ENCODE assay signal across 1 cellular context in the genomic region with DNA sequence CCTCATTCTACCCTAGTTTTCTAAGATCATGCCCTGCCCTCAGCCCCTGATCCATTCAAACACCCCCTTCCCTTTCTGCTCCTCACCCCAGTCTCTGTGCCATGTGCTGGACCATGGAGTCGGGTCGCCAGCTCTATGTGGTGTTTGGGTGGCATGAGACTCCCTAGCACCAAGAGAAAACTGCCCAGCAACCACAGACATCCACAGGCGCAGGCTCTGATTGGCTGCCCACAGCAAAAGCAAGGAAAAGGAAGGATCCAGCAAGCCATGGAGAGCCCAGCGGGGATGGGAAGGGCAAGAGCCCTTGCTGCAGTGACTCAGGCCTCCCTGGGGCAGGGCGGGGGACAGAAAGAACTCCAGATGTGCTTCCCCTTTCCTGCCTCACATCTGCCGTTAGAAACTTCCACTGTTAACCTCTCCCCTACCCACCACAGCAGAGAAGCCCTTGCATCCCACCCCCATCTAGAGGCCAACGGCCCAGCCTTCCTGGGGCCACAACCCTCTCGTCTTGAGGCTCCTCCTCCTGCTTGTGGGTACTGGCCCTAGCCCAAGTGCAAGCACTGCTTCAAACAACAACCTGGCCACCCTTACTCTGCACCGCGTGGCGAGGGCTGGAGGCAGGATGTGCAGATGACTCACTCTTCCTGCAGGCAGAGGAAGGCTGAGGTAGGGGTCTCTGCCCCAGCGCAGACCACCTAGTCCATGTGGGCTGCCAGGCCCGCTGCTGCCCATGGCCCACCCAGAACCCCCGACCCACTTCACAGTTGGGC.
TF ChIP-seq lines count a peak whose summit lies in the region.

No MANE protein-coding gene starts in this region.

TF ChIP-seq in K562, 482 proteins besides CTCF, POLR2A, EP300 and RAD21 (continued from another document):
- TF ChIP-seq DPF2 (IDR thresholded peaks at IDR 0.05), result 0 out of 2 replicates have a peak, but pooled peaks have one; percentile 9
- no peak for TF ChIP-seq ZNF699 (CRISPR knock-in tag; IDR thresholded peaks at IDR 0.05; ENCODE audit: insufficient replicate concordance)
- TF ChIP-seq NRF1 (conservative IDR thresholded peaks at IDR 0.05 in 1 of 2, IDR thresholded peaks at IDR 0.05 in 1 of 2), result peak; percentile 59 to 68
- peak; percentile 64 for TF ChIP-seq EP400 (IDR thresholded peaks at IDR 0.05)
- 0 out of 2 replicates have a peak, but pooled peaks have one; percentile 31 for TF ChIP-seq ZNF134 (CRISPR knock-in tag; conservative IDR thresholded peaks at IDR 0.05)
- TF ChIP-seq C11orf30 (IDR thresholded peaks at IDR 0.05; ENCODE audit: low read depth), result peak; percentile 33; the same call in 1 of the 2 replicates
- peak; percentile 43; the same call in 1 of the 2 replicates for TF ChIP-seq SP1 (CRISPR knock-in tag; IDR thresholded peaks at IDR 0.05)
- peak; percentile 53; the same call in 1 of the 2 replicates for TF ChIP-seq ZNF583 (CRISPR knock-in tag; IDR thresholded peaks at IDR 0.05)
- peak; percentile 84 for TF ChIP-seq ATF3 (IDR thresholded peaks at IDR 0.05)
- no peak for TF ChIP-seq ATF3 (CRISPR knock-in tag; conservative IDR thresholded peaks at IDR 0.05)
- no peak for TF ChIP-seq ELF1 (tag; IDR thresholded peaks at IDR 0.05)
- TF ChIP-seq, protein P1, sequence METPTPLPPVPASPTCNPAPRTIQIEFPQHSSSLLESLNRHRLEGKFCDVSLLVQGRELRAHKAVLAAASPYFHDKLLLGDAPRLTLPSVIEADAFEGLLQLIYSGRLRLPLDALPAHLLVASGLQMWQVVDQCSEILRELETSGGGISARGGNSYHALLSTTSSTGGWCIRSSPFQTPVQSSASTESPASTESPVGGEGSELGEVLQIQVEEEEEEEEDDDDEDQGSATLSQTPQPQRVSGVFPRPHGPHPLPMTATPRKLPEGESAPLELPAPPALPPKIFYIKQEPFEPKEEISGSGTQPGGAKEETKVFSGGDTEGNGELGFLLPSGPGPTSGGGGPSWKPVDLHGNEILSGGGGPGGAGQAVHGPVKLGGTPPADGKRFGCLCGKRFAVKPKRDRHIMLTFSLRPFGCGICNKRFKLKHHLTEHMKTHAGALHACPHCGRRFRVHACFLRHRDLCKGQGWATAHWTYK (CRISPR knock-in tag; IDR thresholded peaks at IDR 0.05), result peak; percentile 81
- TF ChIP-seq MGA (IDR thresholded peaks at IDR 0.05), result peak; percentile 84
- TF ChIP-seq AFF1 (IDR thresholded peaks at IDR 0.05; ENCODE audit: low read depth in 1 of 2, partially characterized antibody in 2 of 2), result no peak
- peak; percentile 44; the same call in 1 of the 2 replicates for TF ChIP-seq SREBF1 (IDR thresholded peaks at IDR 0.05; ENCODE audit: borderline replicate concordance, low read depth, low read length)
- 0 out of 2 replicates have a peak, but pooled peaks have one; percentile 5 for TF ChIP-seq HINFP (tag; conservative IDR thresholded peaks at IDR 0.05; ENCODE audit: low read depth)
- TF ChIP-seq HBP1 (CRISPR knock-in tag; IDR thresholded peaks at IDR 0.05), result 0 out of 2 replicates have a peak, but pooled peaks have one; percentile 46
- peak; percentile 44; the same call in 1 of the 2 replicates for TF ChIP-seq ZBTB12 (CRISPR knock-in tag; IDR thresholded peaks at IDR 0.05)
- no peak for TF ChIP-seq ZNF124 (CRISPR knock-in tag; IDR thresholded peaks at IDR 0.05)
- peak; percentile 14; the same call in 1 of the 2 replicates for TF ChIP-seq MYC (IDR thresholded peaks at IDR 0.05; ENCODE audit: low read depth, low read length)
- TF ChIP-seq MYC (CRISPR knock-in tag; IDR thresholded peaks at IDR 0.05; ENCODE audit: borderline replicate concordance, low read depth), result peak; percentile 42; the same call in 1 of the 2 replicates
- TF ChIP-seq ZBTB7A (IDR thresholded peaks at IDR 0.05; ENCODE audit: borderline replicate concordance, control insufficient read depth, low read depth, low read length), result peak; percentile 98
- TF ChIP-seq ZNF165 (CRISPR knock-in tag; IDR thresholded peaks at IDR 0.05; ENCODE audit: borderline replicate concordance), result 0 out of 2 replicates have a peak, but pooled peaks have one; percentile 47
- TF ChIP-seq FOXA3 (CRISPR knock-in tag; conservative IDR thresholded peaks at IDR 0.05 in 1 of 2, IDR thresholded peaks at IDR 0.05 in 1 of 2), result 0 out of 4 replicates have a peak, but pooled peaks of 1 of the 2 experiments have one; percentile 38
- peak; percentile 74 for TF ChIP-seq NR2C2 (CRISPR knock-in tag; IDR thresholded peaks at IDR 0.05)
- peak; percentile 64 for TF ChIP-seq NR2C2 (tag; IDR thresholded peaks at IDR 0.05)
- no peak for TF ChIP-seq PPARD (CRISPR knock-in tag; IDR thresholded peaks at IDR 0.05)
